ENCODE assay signal across 1 cellular context in the genomic region with DNA sequence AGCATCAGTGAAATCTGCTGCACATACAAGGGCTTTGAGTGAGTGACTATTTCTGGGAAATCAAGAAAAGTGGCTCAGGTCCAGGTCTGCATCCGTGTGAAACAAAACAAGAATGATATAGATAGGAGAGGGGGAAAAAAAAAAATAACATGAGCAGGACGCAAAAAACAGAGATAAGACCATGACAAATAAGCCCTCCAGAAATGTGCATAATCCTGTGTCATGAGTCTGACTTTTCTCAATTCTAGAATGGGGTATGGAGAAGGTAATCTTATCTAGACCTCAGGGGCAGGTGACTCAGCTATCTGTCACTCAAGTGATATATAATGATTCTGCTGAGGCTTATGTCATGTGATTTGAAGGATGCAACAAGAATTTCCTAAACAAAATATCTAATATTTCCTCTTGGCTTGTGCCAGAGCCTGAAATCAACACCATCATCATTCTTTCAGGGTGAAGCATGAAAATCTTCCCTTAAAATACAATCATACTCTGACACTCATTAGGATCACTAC.
TF ChIP-seq lines count a peak whose summit lies in the region.

No MANE protein-coding gene starts in this region.

TF ChIP-seq in K562, 482 proteins besides CTCF, POLR2A, EP300 and RAD21 (continued from another document and continues in another):
- TF ChIP-seq, protein P1, sequence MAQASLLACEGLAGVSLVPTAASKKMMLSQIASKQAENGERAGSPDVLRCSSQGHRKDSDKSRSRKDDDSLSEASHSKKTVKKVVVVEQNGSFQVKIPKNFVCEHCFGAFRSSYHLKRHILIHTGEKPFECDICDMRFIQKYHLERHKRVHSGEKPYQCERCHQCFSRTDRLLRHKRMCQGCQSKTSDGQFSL (CRISPR knock-in tag; IDR thresholded peaks at IDR 0.05) = no peak
- TF ChIP-seq, protein P1 (tag; IDR thresholded peaks at IDR 0.05) = peak in 1 of 2 experiments; percentile 24; a peak in 1 of 4 replicates
- TF ChIP-seq ZNF124 (CRISPR knock-in tag; IDR thresholded peaks at IDR 0.05) = no peak
- TF ChIP-seq RHOXF2B (CRISPR knock-in tag; conservative IDR thresholded peaks at IDR 0.05) = no peak
- TF ChIP-seq, protein P2, sequence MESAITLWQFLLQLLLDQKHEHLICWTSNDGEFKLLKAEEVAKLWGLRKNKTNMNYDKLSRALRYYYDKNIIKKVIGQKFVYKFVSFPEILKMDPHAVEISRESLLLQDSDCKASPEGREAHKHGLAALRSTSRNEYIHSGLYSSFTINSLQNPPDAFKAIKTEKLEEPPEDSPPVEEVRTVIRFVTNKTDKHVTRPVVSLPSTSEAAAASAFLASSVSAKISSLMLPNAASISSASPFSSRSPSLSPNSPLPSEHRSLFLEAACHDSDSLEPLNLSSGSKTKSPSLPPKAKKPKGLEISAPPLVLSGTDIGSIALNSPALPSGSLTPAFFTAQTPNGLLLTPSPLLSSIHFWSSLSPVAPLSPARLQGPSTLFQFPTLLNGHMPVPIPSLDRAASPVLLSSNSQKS (CRISPR knock-in tag; IDR thresholded peaks at IDR 0.05) = no peak
- peak; percentile 91 for TF ChIP-seq SMARCA4 (IDR thresholded peaks at IDR 0.05)
- no peak for TF ChIP-seq ZC3H11A (IDR thresholded peaks at IDR 0.05; ENCODE audit: low read depth, low read length)
- no peak for TF ChIP-seq BRD4 (IDR thresholded peaks at IDR 0.05)
- peak; percentile 80 to 81 for TF ChIP-seq TRIM24 (IDR thresholded peaks at IDR 0.05)
- no peak for TF ChIP-seq ATF1 (CRISPR knock-in tag; IDR thresholded peaks at IDR 0.05)
- TF ChIP-seq ATF1 (tag; IDR thresholded peaks at IDR 0.05) = peak; percentile 60
- TF ChIP-seq PYGO2 (tag; IDR thresholded peaks at IDR 0.05) = peak; percentile 46; the same call in 1 of the 2 replicates
- TF ChIP-seq CTBP1 (IDR thresholded peaks at IDR 0.05; ENCODE audit: borderline replicate concordance) = peak; percentile 81
- peak; percentile 79 for TF ChIP-seq TEAD4 (IDR thresholded peaks at IDR 0.05; ENCODE audit: low read length)
- TF ChIP-seq TEAD4 (CRISPR knock-in tag; IDR thresholded peaks at IDR 0.05; ENCODE audit: borderline replicate concordance) = no peak
- no peak for TF ChIP-seq SIN3A (IDR thresholded peaks at IDR 0.05; ENCODE audit: borderline replicate concordance in 2 of 2, control insufficient read depth in 1 of 2, low read depth in 2 of 2, low read length in 2 of 2)
- TF ChIP-seq NCOR1 (IDR thresholded peaks at IDR 0.05) = peak; percentile 81
- TF ChIP-seq, protein P3, sequence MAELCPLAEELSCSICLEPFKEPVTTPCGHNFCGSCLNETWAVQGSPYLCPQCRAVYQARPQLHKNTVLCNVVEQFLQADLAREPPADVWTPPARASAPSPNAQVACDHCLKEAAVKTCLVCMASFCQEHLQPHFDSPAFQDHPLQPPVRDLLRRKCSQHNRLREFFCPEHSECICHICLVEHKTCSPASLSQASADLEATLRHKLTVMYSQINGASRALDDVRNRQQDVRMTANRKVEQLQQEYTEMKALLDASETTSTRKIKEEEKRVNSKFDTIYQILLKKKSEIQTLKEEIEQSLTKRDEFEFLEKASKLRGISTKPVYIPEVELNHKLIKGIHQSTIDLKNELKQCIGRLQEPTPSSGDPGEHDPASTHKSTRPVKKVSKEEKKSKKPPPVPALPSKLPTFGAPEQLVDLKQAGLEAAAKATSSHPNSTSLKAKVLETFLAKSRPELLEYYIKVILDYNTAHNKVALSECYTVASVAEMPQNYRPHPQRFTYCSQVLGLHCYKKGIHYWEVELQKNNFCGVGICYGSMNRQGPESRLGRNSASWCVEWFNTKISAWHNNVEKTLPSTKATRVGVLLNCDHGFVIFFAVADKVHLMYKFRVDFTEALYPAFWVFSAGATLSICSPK (IDR thresholded peaks at IDR 0.05; ENCODE audit: borderline replicate concordance) = no peak
- TF ChIP-seq ZNF143 (CRISPR knock-in tag; IDR thresholded peaks at IDR 0.05) = no peak
- no peak for TF ChIP-seq DMBX1 (CRISPR knock-in tag; IDR thresholded peaks at IDR 0.05; ENCODE audit: borderline replicate concordance)
- TF ChIP-seq NFE2L1 (tag; IDR thresholded peaks at IDR 0.05; ENCODE audit: borderline replicate concordance, low read depth) = peak; percentile 67; the same call in 1 of the 2 replicates
- no peak for TF ChIP-seq PURB (CRISPR knock-in tag; IDR thresholded peaks at IDR 0.05; ENCODE audit: low read depth)
- TF ChIP-seq GABPA (tag; conservative IDR thresholded peaks at IDR 0.05; ENCODE audit: low read depth) = 0 out of 2 replicates have a peak, but pooled peaks have one; percentile 10
- no peak for TF ChIP-seq NR2C2 (CRISPR knock-in tag; IDR thresholded peaks at IDR 0.05)
- no peak for TF ChIP-seq NR2C2 (tag; IDR thresholded peaks at IDR 0.05)
- peak; percentile 99 for TF ChIP-seq MEIS2 (IDR thresholded peaks at IDR 0.05; ENCODE audit: partially characterized antibody)
- TF ChIP-seq TCF3 (CRISPR knock-in tag; IDR thresholded peaks at IDR 0.05) = peak; percentile 74
- TF ChIP-seq ZNF57 (CRISPR knock-in tag; IDR thresholded peaks at IDR 0.05) = no peak
- TF ChIP-seq, protein P4, sequence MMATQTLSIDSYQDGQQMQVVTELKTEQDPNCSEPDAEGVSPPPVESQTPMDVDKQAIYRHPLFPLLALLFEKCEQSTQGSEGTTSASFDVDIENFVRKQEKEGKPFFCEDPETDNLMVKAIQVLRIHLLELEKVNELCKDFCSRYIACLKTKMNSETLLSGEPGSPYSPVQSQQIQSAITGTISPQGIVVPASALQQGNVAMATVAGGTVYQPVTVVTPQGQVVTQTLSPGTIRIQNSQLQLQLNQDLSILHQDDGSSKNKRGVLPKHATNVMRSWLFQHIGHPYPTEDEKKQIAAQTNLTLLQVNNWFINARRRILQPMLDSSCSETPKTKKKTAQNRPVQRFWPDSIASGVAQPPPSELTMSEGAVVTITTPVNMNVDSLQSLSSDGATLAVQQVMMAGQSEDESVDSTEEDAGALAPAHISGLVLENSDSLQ (IDR thresholded peaks at IDR 0.05) = peak; percentile 96
- TF ChIP-seq TCF7L2 (IDR thresholded peaks at IDR 0.05; ENCODE audit: low read depth, low read length) = no peak
- TF ChIP-seq RB1 (IDR thresholded peaks at IDR 0.05; ENCODE audit: low read depth) = no peak
- peak; percentile 86 for TF ChIP-seq MTA1 (IDR thresholded peaks at IDR 0.05; ENCODE audit: borderline replicate concordance)
- TF ChIP-seq CCNT2 (IDR thresholded peaks at IDR 0.05; ENCODE audit: borderline replicate concordance, extremely low read depth, insufficient read length, low read depth, low read length) = peak; percentile 87
- TF ChIP-seq ZNF197 (CRISPR knock-in tag; IDR thresholded peaks at IDR 0.05; ENCODE audit: low read depth) = no peak
- TF ChIP-seq PHF20 (IDR thresholded peaks at IDR 0.05; ENCODE audit: partially characterized antibody) = no peak
- peak; percentile 30; the same call in 1 of the 2 replicates for TF ChIP-seq MBD2 (IDR thresholded peaks at IDR 0.05; ENCODE audit: borderline replicate concordance, low read depth)
- no peak for TF ChIP-seq PTRF (tag; IDR thresholded peaks at IDR 0.05)
- TF ChIP-seq MAFG (tag; conservative IDR thresholded peaks at IDR 0.05) = peak; percentile 97
- TF ChIP-seq ARNT (IDR thresholded peaks at IDR 0.05) = peak in 1 of 2 experiments; percentile 100; a peak in 2 of 4 replicates
- 0 out of 2 replicates have a peak, but pooled peaks have one; percentile 38 for TF ChIP-seq ZNF766 (CRISPR knock-in tag; conservative IDR thresholded peaks at IDR 0.05)
- TF ChIP-seq, protein P5, sequence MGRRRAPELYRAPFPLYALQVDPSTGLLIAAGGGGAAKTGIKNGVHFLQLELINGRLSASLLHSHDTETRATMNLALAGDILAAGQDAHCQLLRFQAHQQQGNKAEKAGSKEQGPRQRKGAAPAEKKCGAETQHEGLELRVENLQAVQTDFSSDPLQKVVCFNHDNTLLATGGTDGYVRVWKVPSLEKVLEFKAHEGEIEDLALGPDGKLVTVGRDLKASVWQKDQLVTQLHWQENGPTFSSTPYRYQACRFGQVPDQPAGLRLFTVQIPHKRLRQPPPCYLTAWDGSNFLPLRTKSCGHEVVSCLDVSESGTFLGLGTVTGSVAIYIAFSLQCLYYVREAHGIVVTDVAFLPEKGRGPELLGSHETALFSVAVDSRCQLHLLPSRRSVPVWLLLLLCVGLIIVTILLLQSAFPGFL (CRISPR knock-in tag; IDR thresholded peaks at IDR 0.05) = no peak
- no peak for TF ChIP-seq TAF1 (IDR thresholded peaks at IDR 0.05; ENCODE audit: control insufficient read depth, extremely low read depth, insufficient read depth, low read length, severe bottlenecking)
- no peak for TF ChIP-seq ETV6 (IDR thresholded peaks at IDR 0.05; ENCODE audit: borderline replicate concordance in 1 of 2, low read depth in 2 of 2, low read length in 1 of 2)
- no peak for TF ChIP-seq ETV6 (CRISPR knock-in tag; IDR thresholded peaks at IDR 0.05; ENCODE audit: borderline replicate concordance)
- TF ChIP-seq, protein P6, sequence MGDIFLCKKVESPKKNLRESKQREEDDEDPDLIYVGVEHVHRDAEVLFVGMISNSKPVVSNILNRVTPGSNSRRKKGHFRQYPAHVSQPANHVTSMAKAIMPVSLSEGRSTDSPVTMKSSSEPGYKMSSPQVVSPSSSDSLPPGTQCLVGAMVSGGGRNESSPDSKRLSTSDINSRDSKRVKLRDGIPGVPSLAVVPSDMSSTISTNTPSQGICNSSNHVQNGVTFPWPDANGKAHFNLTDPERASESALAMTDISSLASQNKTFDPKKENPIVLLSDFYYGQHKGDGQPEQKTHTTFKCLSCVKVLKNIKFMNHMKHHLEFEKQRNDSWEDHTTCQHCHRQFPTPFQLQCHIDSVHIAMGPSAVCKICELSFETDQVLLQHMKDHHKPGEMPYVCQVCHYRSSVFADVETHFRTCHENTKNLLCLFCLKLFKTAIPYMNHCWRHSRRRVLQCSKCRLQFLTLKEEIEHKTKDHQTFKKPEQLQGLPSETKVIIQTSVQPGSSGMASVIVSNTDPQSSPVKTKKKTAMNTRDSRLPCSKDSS (IDR thresholded peaks at IDR 0.05; ENCODE audit: low read depth, partially characterized antibody) = no peak
- no peak for TF ChIP-seq ZNF212 (CRISPR knock-in tag; IDR thresholded peaks at IDR 0.05)
- TF ChIP-seq ZKSCAN3 (CRISPR knock-in tag; IDR thresholded peaks at IDR 0.05) = no peak
- no peak for TF ChIP-seq BDP1 (IDR thresholded peaks at IDR 0.05; ENCODE audit: insufficient read depth, insufficient read length)
- TF ChIP-seq, protein P7, sequence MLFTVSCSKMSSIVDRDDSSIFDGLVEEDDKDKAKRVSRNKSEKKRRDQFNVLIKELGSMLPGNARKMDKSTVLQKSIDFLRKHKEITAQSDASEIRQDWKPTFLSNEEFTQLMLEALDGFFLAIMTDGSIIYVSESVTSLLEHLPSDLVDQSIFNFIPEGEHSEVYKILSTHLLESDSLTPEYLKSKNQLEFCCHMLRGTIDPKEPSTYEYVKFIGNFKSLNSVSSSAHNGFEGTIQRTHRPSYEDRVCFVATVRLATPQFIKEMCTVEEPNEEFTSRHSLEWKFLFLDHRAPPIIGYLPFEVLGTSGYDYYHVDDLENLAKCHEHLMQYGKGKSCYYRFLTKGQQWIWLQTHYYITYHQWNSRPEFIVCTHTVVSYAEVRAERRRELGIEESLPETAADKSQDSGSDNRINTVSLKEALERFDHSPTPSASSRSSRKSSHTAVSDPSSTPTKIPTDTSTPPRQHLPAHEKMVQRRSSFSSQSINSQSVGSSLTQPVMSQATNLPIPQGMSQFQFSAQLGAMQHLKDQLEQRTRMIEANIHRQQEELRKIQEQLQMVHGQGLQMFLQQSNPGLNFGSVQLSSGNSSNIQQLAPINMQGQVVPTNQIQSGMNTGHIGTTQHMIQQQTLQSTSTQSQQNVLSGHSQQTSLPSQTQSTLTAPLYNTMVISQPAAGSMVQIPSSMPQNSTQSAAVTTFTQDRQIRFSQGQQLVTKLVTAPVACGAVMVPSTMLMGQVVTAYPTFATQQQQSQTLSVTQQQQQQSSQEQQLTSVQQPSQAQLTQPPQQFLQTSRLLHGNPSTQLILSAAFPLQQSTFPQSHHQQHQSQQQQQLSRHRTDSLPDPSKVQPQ (CRISPR knock-in tag; IDR thresholded peaks at IDR 0.05; ENCODE audit: borderline replicate concordance) = no peak
- no peak for TF ChIP-seq RUNX1 (IDR thresholded peaks at IDR 0.05; ENCODE audit: low read depth)
- no peak for TF ChIP-seq KLF16 (IDR thresholded peaks at IDR 0.05)
- TF ChIP-seq POLR2AphosphoS5 (IDR thresholded peaks at IDR 0.05; ENCODE audit: control insufficient read depth, insufficient read depth, low read depth, low read length) = no peak
- TF ChIP-seq GTF2A2 (tag; IDR thresholded peaks at IDR 0.05) = no peak
- TF ChIP-seq, protein P8, sequence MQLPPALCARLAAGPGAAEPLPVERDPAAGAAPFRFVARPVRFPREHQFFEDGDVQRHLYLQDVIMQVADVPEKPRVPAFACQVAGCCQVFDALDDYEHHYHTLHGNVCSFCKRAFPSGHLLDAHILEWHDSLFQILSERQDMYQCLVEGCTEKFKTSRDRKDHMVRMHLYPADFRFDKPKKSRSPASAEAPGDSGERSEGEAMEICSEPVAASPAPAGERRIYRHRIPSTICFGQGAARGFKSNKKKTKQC (CRISPR knock-in tag; IDR thresholded peaks at IDR 0.05) = no peak
- TF ChIP-seq EGR1 (conservative IDR thresholded peaks at IDR 0.05) = no peak
- TF ChIP-seq GTF2E2 (tag; IDR thresholded peaks at IDR 0.05) = peak; percentile 62; the same call in 1 of the 2 replicates
- no peak for TF ChIP-seq ETV1 (tag; conservative IDR thresholded peaks at IDR 0.05; ENCODE audit: low read depth)
- no peak for TF ChIP-seq ZNF41 (CRISPR knock-in tag; conservative IDR thresholded peaks at IDR 0.05)
- TF ChIP-seq, protein P9, sequence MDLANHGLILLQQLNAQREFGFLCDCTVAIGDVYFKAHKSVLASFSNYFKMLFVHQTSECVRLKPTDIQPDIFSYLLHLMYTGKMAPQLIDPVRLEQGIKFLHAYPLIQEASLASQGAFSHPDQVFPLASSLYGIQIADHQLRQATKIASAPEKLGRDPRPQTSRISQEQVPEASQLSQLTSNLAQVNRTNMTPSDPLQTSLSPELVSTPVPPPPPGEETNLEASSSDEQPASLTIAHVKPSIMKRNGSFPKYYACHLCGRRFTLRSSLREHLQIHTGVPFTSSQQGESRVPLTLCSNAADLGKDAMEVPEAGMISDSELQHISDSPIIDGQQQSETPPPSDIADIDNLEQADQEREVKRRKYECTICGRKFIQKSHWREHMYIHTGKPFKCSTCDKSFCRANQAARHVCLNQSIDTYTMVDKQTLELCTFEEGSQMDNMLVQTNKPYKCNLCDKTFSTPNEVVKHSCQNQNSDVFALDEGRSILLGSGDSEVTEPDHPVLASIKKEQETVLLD (IDR thresholded peaks at IDR 0.05) = 0 out of 2 replicates have a peak, but pooled peaks have one; percentile 22
- TF ChIP-seq MEF2A (IDR thresholded peaks at IDR 0.05; ENCODE audit: control insufficient read depth, low read depth, low read length) = no peak
- peak; percentile 75 for TF ChIP-seq GATAD2B (IDR thresholded peaks at IDR 0.05; ENCODE audit: borderline replicate concordance)
- TF ChIP-seq EZH2 (IDR thresholded peaks at IDR 0.05; ENCODE audit: borderline replicate concordance, low read depth, low read length) = no peak
- TF ChIP-seq, protein P10, sequence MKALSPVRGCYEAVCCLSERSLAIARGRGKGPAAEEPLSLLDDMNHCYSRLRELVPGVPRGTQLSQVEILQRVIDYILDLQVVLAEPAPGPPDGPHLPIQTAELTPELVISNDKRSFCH (CRISPR knock-in tag; IDR thresholded peaks at IDR 0.05) = no peak
- TF ChIP-seq, protein P10 (tag; IDR thresholded peaks at IDR 0.05) = no peak
